Comparison of ENCODE assay signal across 21 cellular contexts in the genomic region with DNA sequence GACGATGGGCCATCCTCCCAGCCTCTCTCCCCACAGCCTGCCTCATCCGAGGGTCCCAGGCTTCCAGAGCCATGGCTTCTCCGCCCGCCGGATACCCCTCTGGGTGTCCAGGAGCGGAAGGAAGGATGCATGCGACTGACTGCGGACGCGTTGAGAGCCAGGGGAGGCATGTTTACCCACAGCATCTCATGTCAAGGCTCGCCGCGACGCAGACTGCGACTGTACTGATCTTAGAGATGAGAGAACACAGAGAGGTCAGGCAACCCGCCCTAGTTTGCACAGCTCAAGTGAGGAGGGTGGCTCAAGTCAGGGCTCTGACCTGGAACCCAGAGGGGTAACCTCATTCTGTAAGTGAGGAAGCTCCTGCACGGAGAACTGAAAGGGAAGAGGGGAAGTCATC. TPM values are rescaled to one million over a fixed set of nuclear protein-coding genes. Genes with fewer than 3 reads are reported as not detected.
DNase-seq lines count a peak whose midpoint lies in the region; ATAC-seq, FAIRE-seq and TF ChIP-seq lines count a peak whose summit lies in the region.
"Had no signal": no experiment of that assay in that cellular context is flagged by ENCODE, and none has a peak within 500 bp of the region (broad histone marks: within the 10 kb centered on the region; RNA-seq: fewer than 3 reads in every experiment).

No MANE protein-coding gene starts in this region.

- no peak for FAIRE-seq in HepG2 (lab: Jason Lieb, UNC)
- FAIRE-seq: A549, GM12878, GM18507 had no signal

- H3K4me1 Mint-ChIP-seq in brain (peaks cover 49% of the 10 kb centered on the region), neural crest cell (peaks cover 34% of the 10 kb centered on the region)
- H3K4me1 Mint-ChIP-seq in activated CD8-positive, alpha-beta T cell treated with anti-CD3 and anti-CD28 coated beads, Interleukin-2, amount 10 ng/mL, durations not matched to agents 7 days and 5 days (ENCODE audit: low read depth), result peaks cover 9% of the 10 kb centered on the region

- no peak for TF ChIP-seq CTCF in HepG2 (CRISPR knock-in tag; IDR thresholded peaks at IDR 0.05)
- TF ChIP-seq CTCF in right lobe of liver (IDR thresholded peaks at IDR 0.05), result no peak
- no peak for TF ChIP-seq CTCF in brain (conservative IDR thresholded peaks at IDR 0.05)
- TF ChIP-seq CTCF in neural crest cell (conservative IDR thresholded peaks at IDR 0.05), result no peak
- no peak for TF ChIP-seq CTCF in uterus (IDR thresholded peaks at IDR 0.05)

- peaks cover 33% of the 10 kb centered on the region for H3K36me3 Mint-ChIP-seq in brain
- no peaks in the 10 kb centered on the region for H3K36me3 Mint-ChIP-seq in neural crest cell (ENCODE audit: low read depth)
- peaks cover 2% of the 10 kb centered on the region for H3K36me3 Mint-ChIP-seq in activated CD8-positive, alpha-beta T cell treated with anti-CD3 and anti-CD28 coated beads, Interleukin-2, amount 10 ng/mL, durations not matched to agents 7 days and 5 days (ENCODE audit: low read depth)

- POLR2A ChIA-PET in HepG2 (lab: Yijun Ruan, JAX), result no interaction called here
- POLR2A ChIA-PET in activated CD8-positive, alpha-beta T cell treated with anti-CD3 and anti-CD28 coated beads, Interleukin-2, amount 10 ng/mL, durations not matched to agents 7 days and 5 days (lab: Charles Lee), result no interaction called here

- no peak overlapping the region for H3K4me2 ChIP-seq in HepG2 (ENCODE audit: low read depth, low read length)
- H3K4me2 ChIP-seq: A549 had no signal

- TF ChIP-seq POLR2A in HepG2 (IDR thresholded peaks at IDR 0.05; ENCODE audit: insufficient read depth in 1 of 2, low read depth in 2 of 2, low read length in 2 of 2) (no peak), right lobe of liver (IDR thresholded peaks at IDR 0.05) (no peak), uterus (IDR thresholded peaks at IDR 0.05) (no peak)

- H3K9me3 ChIP-seq in HepG2 (ENCODE audit: low read length) (no peaks in the 10 kb centered on the region), right lobe of liver (no peaks in the 10 kb centered on the region), uterus (no peaks in the 10 kb centered on the region)
- H3K9me3 ChIP-seq: A549, SJCRH30 had no signal

- no peak overlapping the region for H3K27ac ChIP-seq in HepG2 (ENCODE audit: extremely low read length, insufficient read depth, low read length)
- no peak overlapping the region for H3K27ac ChIP-seq in right lobe of liver
- H3K27ac ChIP-seq in uterus, result no peak overlapping the region
- H3K27ac ChIP-seq: A549, GM23248, SJCRH30 had no signal

- H3K27me3 Mint-ChIP-seq in brain (peaks cover 4% of the 10 kb centered on the region), neural crest cell (ENCODE audit: low read depth) (peaks cover 4% of the 10 kb centered on the region)
- peaks cover 39% of the 10 kb centered on the region for H3K27me3 Mint-ChIP-seq in activated CD8-positive, alpha-beta T cell treated with anti-CD3 and anti-CD28 coated beads, Interleukin-2, amount 10 ng/mL, durations not matched to agents 7 days and 5 days (ENCODE audit: low read depth)

- in situ Hi-C loops in HepG2 (cut with HindIII; ENCODE audit: extremely low pct_ligation_motif_present, low pct_unique_long_range_greater_than_20kb), result no loop called here

- H2AFZ ChIP-seq in HepG2 (ENCODE audit: low read length), result no peak overlapping the region
- H2AFZ ChIP-seq: GM23248 had no signal

- H3K9me3 Mint-ChIP-seq in brain (no peaks in the 10 kb centered on the region), neural crest cell (no peaks in the 10 kb centered on the region)
- H3K9me3 Mint-ChIP-seq in activated CD8-positive, alpha-beta T cell treated with anti-CD3 and anti-CD28 coated beads, Interleukin-2, amount 10 ng/mL, durations not matched to agents 7 days and 5 days (ENCODE audit: insufficient read depth), result no peaks in the 10 kb centered on the region

- H3K36me3 ChIP-seq in HepG2 (replicated peaks in 1 of 2; ENCODE audit: control insufficient read depth in 1 of 2, insufficient read depth in 2 of 2, low read length in 2 of 2), result no peaks in the 10 kb centered on the region
- no peaks in the 10 kb centered on the region for H3K36me3 ChIP-seq in right lobe of liver
- H3K36me3 ChIP-seq in uterus, result no peaks in the 10 kb centered on the region
- H3K36me3 ChIP-seq: SJCRH30 had no signal

- no peak for ATAC-seq in HepG2
- ATAC-seq in right lobe of liver, result no peak
- no peak for ATAC-seq in GM18858 (IDR thresholded peaks at IDR 0.05; ENCODE audit: unreplicated experiment)
- no peak for ATAC-seq in activated CD8-positive, alpha-beta T cell treated with anti-CD3 and anti-CD28 coated beads, Interleukin-2, amount 10 ng/mL, durations not matched to agents 7 days and 5 days
- ATAC-seq: A549, GM12878 had no signal

- peak overlapping the region; percentile 60 to 98 (median 89) for H3K27ac Mint-ChIP-seq in brain
- H3K27ac Mint-ChIP-seq in neural crest cell (ENCODE audit: unreplicated experiment), result no peak overlapping the region
- no peak overlapping the region for H3K27ac Mint-ChIP-seq in activated CD8-positive, alpha-beta T cell treated with anti-CD3 and anti-CD28 coated beads, Interleukin-2, amount 10 ng/mL, durations not matched to agents 7 days and 5 days
- H3K27ac Mint-ChIP-seq: CD14-positive monocyte had no signal

- no peak for TF ChIP-seq RAD21 in HepG2 (CRISPR knock-in tag; IDR thresholded peaks at IDR 0.05)

- DNase-seq in HepG2 (ENCODE audit: low spot score), result no peak
- no peak for DNase-seq in right lobe of liver
- no peak for DNase-seq in neural crest cell (ENCODE audit: low read depth, low spot score)
- DNase-seq in uterus, result no peak
- no peak for DNase-seq in activated CD8-positive, alpha-beta T cell treated with anti-CD3 and anti-CD28 coated beads, Interleukin-2, amount 10 ng/mL, durations not matched to agents 7 days and 5 days
- no peak for DNase-seq in activated T-cell treated with anti-CD3 and anti-CD28 coated beads, Interleukin-2, amount 50 U/mL, for 48 hours
- DNase-seq: DMS 273 treated with DMSO at 0.1 percent for 48 hours, GDM1, GM23248, KG1, NCI-H1092, NCI-H69, OCI-M1, RPMI8226, SJCRH30 had no signal

- TF ChIP-seq EP300 in HepG2 (IDR thresholded peaks at IDR 0.05; ENCODE audit: low read depth in 2 of 2, low read length in 2 of 2) (no peak), HepG2 (CRISPR knock-in tag; IDR thresholded peaks at IDR 0.05; ENCODE audit: borderline replicate concordance) (no peak)

- H3K4me3 Mint-ChIP-seq in brain, result peak overlapping the region; percentile 47 to 92 (median 82)
- peak overlapping the region; percentile 56 for H3K4me3 Mint-ChIP-seq in neural crest cell
- no peak overlapping the region for H3K4me3 Mint-ChIP-seq in activated CD8-positive, alpha-beta T cell treated with anti-CD3 and anti-CD28 coated beads, Interleukin-2, amount 10 ng/mL, durations not matched to agents 7 days and 5 days

- H3K4me1 ChIP-seq in HepG2 (ENCODE audit: insufficient read depth, low read length) (peaks cover 12% of the 10 kb centered on the region), right lobe of liver (peaks cover 0 to 4% (median 0%) of the 10 kb centered on the region in 4 donors), uterus (peaks cover 7 to 8% of the 10 kb centered on the region in 2 donors)
- H3K4me1 ChIP-seq: SJCRH30 had no signal

- H4K20me1 ChIP-seq in HepG2 (ENCODE audit: insufficient read depth, low read length), result peaks cover 8% of the 10 kb centered on the region; the same call in 1 of the 2 replicates

- H3K79me2 ChIP-seq in HepG2 (ENCODE audit: insufficient read depth, low read length), result no peaks in the 10 kb centered on the region

- CTCF ChIA-PET in HepG2 (lab: Yijun Ruan, JAX; ENCODE audit: low intra/inter-chr PET ratio, low total read pairs), result no interaction called here
- CTCF ChIA-PET in activated CD8-positive, alpha-beta T cell treated with anti-CD3 and anti-CD28 coated beads, Interleukin-2, amount 10 ng/mL, durations not matched to agents 7 days and 5 days (lab: Charles Lee), result no interaction called here

- no peak overlapping the region for H3K9ac ChIP-seq in HepG2 (ENCODE audit: insufficient read depth, low read depth, low read length)
- H3K9ac ChIP-seq: GM23248 had no signal

- no TSS peak for BruUV-seq in HepG2 (replicated peaks; lab: Mats Ljungman, UMichigan)

- H3K4me3 ChIP-seq in HepG2 (replicated peaks in 1 of 3; ENCODE audit: insufficient read depth in 1 of 3, low read depth in 2 of 3, low read length in 3 of 3) (no peak overlapping the region), right lobe of liver (no peak overlapping the region), uterus (no peak overlapping the region)
- H3K4me3 ChIP-seq: A549, GM12878, GM23248, SJCRH30 had no signal

- H3K27me3 ChIP-seq in HepG2 (ENCODE audit: control insufficient read depth in 1 of 2, insufficient read depth in 2 of 2, low read length in 2 of 2) (no peaks in the 10 kb centered on the region), right lobe of liver (peaks cover 3 to 15% of the 10 kb centered on the region in 2 donors), uterus (peaks cover 11 to 20% of the 10 kb centered on the region in 2 donors)

- intact Hi-C loops in HepG2 (cut with micrococcal nuclease; ENCODE audit: unreplicated experiment), result no loop called here
- intact Hi-C loops in right lobe of liver (cut with DNase I), result no loop called here
- intact Hi-C loops in uterus (cut with DNase I; ENCODE audit: low total_unique reads), result no loop called here

- 93% methylated on average over 17 of the region's 17 CpGs for WGBS in HepG2 (ENCODE audit: low lambda C conversion rate)
- 59% methylated on average over 10 of the region's 17 CpGs for WGBS in right lobe of liver (ENCODE audit: insufficient coverage, low coverage, low lambda C conversion rate, missing lambda C conversion rate)

RNA-seq across cellular contexts. Expression of gene PTPRS, which starts 5.5 kb away (rescaled TPM):
- total RNA-seq in HepG2 (2016; rRNA removed; fragmentation: Illumina TruSeq; extraction: Trizol), result 21.3 and 32.7 TPM in 2 replicates
- 8.8 and 10.2 TPM in 2 replicates for total RNA-seq in HepG2 (2016; cell fraction: cytosol; rRNA removed; fragmentation: Illumina TruSeq; extraction: Trizol; ENCODE audit: low read depth)
- total RNA-seq in HepG2 (2016; cell fraction: insoluble cytoplasmic fraction; rRNA removed; fragmentation: Illumina TruSeq; extraction: Trizol), result 17.7 and 32.1 TPM in 2 replicates
- 21.8 and 23.0 TPM in 2 replicates for total RNA-seq in HepG2 (2016; cell fraction: membrane; rRNA removed; fragmentation: Illumina TruSeq; extraction: Trizol)
- 57.4 and 62.6 TPM in 2 replicates for total RNA-seq in HepG2 (2016; cell fraction: nucleus; rRNA removed; fragmentation: Illumina TruSeq; extraction: Trizol)
- polyA plus RNA-seq in HepG2 (2011; rRNA removed), result 43.9 and 63.5 TPM in 2 replicates
- polyA plus RNA-seq in HepG2 (2011; cell fraction: cytosol; rRNA removed), result 36.8 and 40.6 TPM in 2 replicates
- polyA plus RNA-seq in HepG2 (2011; cell fraction: nucleus; rRNA removed), result 194 and 221 TPM in 2 replicates
- polyA plus RNA-seq in HepG2 (2012), result 24.6 and 49.4 TPM in 2 replicates
- polyA plus RNA-seq in HepG2 (2016; cell fraction: cytosol; fragmentation: Illumina TruSeq; extraction: Trizol; ENCODE audit: low read depth), result 4.6 and 4.7 TPM in 2 replicates
- polyA plus RNA-seq in HepG2 (2016; cell fraction: insoluble cytoplasmic fraction; fragmentation: Illumina TruSeq; extraction: Trizol; ENCODE audit: low read depth), result 8.4 and 10.5 TPM in 2 replicates
- polyA plus RNA-seq in HepG2 (2016; cell fraction: membrane; fragmentation: Illumina TruSeq; extraction: Trizol; ENCODE audit: low read depth), result 5.1 and 5.2 TPM in 2 replicates
- polyA plus RNA-seq in HepG2 (2016; cell fraction: nucleus; fragmentation: Illumina TruSeq; extraction: Trizol; ENCODE audit: insufficient read depth, low read depth), result 68.7 and 77.5 TPM in 2 replicates
- polyA minus RNA-seq in HepG2 (2011; rRNA and poly(A)+ RNA removed; ENCODE audit: low replicate concordance), result 65.7 and 175 TPM in 2 replicates
- polyA minus RNA-seq in HepG2 (2011; cell fraction: cytosol; rRNA and poly(A)+ RNA removed), result 79.6 and 103 TPM in 2 replicates
- 55.6 and 71.9 TPM in 2 replicates for polyA minus RNA-seq in HepG2 (2011; cell fraction: nucleus; rRNA and poly(A)+ RNA removed)
- 10 to 100 TPM in 5 of 6 experiments, 1 to 10 TPM in 1; 6.1 to 39.9 (median 22.1) TPM for total RNA-seq in right lobe of liver
- 52.5 TPM for polyA plus RNA-seq in brain (ENCODE audit: insufficient read depth, low read depth, low replicate concordance)
- 333 and 357 TPM in 2 replicates for total RNA-seq in neural crest cell
- total RNA-seq in uterus, result 100 to 1,000 TPM in 2 of 4 donors, 10 to 100 TPM in 2; 52.8 to 304 (median 125) TPM
- under 1 TPM in 1 of 2 experiments, not detected in 1; 0.05 TPM for total RNA-seq in activated CD8-positive, alpha-beta T cell treated with anti-CD3 and anti-CD28 coated beads, Interleukin-2, amount 10 ng/mL, durations not matched to agents 7 days and 5 days
- polyA plus RNA-seq: CD14-positive monocyte had no signal

Comparison
In these comparisons a context has a peak if more than half of its experiments do, and no peak if none do; other contexts are left out.
1. H3K27ac Mint-ChIP-seq: peak in brain (5 of 5); none in neural crest cell (single experiment) and activated CD8-positive, alpha-beta T cell treated with anti-CD3 and anti-CD28 coated beads, Interleukin-2, amount 10 ng/mL, durations not matched to agents 7 days and 5 days (single experiment).
2. RNA of gene PTPRS, which starts 5.5 kb away (total RNA-seq): 333 to 357 TPM in neural crest cell, 52.8 to 304 TPM in uterus, 8.8 to 62.6 TPM in HepG2 and 6.1 to 39.9 TPM in right lobe of liver; 0.05 TPM in activated CD8-positive, alpha-beta T cell treated with anti-CD3 and anti-CD28 coated beads, Interleukin-2, amount 10 ng/mL, durations not matched to agents 7 days and 5 days; every median in the first group is over 4 times any median in the second.